1 cellular context compared by ENCODE assay signal in the genomic region with DNA sequence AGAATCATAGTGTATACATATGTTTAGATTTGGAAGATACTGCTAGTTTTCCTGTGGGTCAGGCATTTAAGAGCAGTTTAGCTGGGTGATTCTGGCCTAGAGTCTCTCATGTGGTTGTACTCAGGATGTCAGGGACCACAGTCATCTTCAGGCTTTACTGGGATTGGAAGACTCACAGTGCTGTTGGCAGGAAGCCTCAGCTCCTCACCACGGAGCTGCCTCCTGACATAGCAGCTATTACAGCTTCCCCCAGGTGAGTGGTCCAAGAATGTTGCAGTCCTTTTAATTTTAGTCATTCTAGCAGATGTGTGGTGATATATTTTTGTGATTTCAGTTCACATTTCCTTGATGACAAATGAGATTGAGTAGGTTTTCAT.
A peak's percentile ranks its signal among the peaks of the same experiment; 100 is the strongest.
TF ChIP-seq lines count a peak whose summit lies in the region.

No MANE protein-coding gene starts in this region.

TF ChIP-seq in GM12878, 131 proteins besides CTCF, POLR2A, EP300 and RAD21:
- TF ChIP-seq RUNX3 (IDR thresholded peaks at IDR 0.05; ENCODE audit: low read length) (peak; percentile 52), SP1 (IDR thresholded peaks at IDR 0.05; ENCODE audit: low read depth, low read length) (no peak)
